23 cellular contexts compared by ENCODE assay signal in genomic region chr5:10376530-10376929, GRCh38. TPM values are rescaled to one million over a fixed set of nuclear protein-coding genes. Genes with fewer than 3 reads are reported as not detected.
DNase-seq lines count a peak whose midpoint lies in the region; ATAC-seq and TF ChIP-seq lines count a peak whose summit lies in the region.
"Had no signal": no experiment of that assay in that cellular context is flagged by ENCODE, and none has a peak within 500 bp of the region (broad histone marks: within the 10 kb centered on the region; RNA-seq: fewer than 3 reads in every experiment).

No MANE protein-coding gene starts in this region.

- H3K79me2 ChIP-seq in DND-41 (ENCODE audit: insufficient read depth, low read length) = peaks cover 95% of the 10 kb centered on the region

- DNase-seq in CD4-positive, CD25-positive, alpha-beta regulatory T cell = no peak
- peak; percentile 39 for DNase-seq in DND-41
- peak; percentile 46 for DNase-seq in myocyte (ENCODE audit: low read depth)
- DNase-seq in NCI-H146 treated with DMSO at 0.1 percent for 48 hours (lab: John Stamatoyannopoulos, UW; ENCODE audit: unreplicated experiment) = no peak
- DNase-seq in NCI-H1092 (lab: John Stamatoyannopoulos, UW) = no peak
- DNase-seq: activated CD4-positive, CD25-positive, alpha-beta regulatory T cell; AML-193; caudate nucleus; EL; erythroblast; GOT3; Kasumi-1; left lung; NCI-H1105 treated with DMSO at 0.1 percent for 48 hours; NCI-H2107; NCI-H69; OCI-M1; trophoblast cell had no signal

- H3K27ac Mint-ChIP-seq in CD4-positive, CD25-positive, alpha-beta regulatory T cell = peak overlapping the region in 2 of 3 donors; percentile 36 to 49
- H3K27ac Mint-ChIP-seq in brain = peak overlapping the region in 3 of 5 experiments; percentile 35 to 86 (median 43)
- H3K27ac Mint-ChIP-seq: activated T-helper 2 cell treated with anti-CD3 and anti-CD28 coated beads, Interferon-gamma antibody, Interleukin-2, Interleukin-4, amounts not matched to agents 10 μg/mL and 5 μg/mL and 100 μg/mL, durations not matched to agents 14 hours and 24 hours and 36 hours; stimulated activated naive CD8-positive, alpha-beta T cell treated with anti-CD3 and anti-CD28 coated beads, Interleukin-15, Interleukin-2, amounts not matched to agents 100 ng/mL and 50 ng/mL, for 24 hours had no signal

- H3K9me3 Mint-ChIP-seq in CD4-positive, CD25-positive, alpha-beta regulatory T cell = no peaks in the 10 kb centered on the region
- H3K9me3 Mint-ChIP-seq in brain = peaks cover 0 to 9% (median 7%) of the 10 kb centered on the region in 5 experiments
- H3K9me3 Mint-ChIP-seq: activated T-helper 2 cell treated with anti-CD3 and anti-CD28 coated beads, Interferon-gamma antibody, Interleukin-2, Interleukin-4, amounts not matched to agents 10 μg/mL and 5 μg/mL and 100 μg/mL, durations not matched to agents 14 hours and 24 hours and 36 hours; stimulated activated naive CD8-positive, alpha-beta T cell treated with anti-CD3 and anti-CD28 coated beads, Interleukin-15, Interleukin-2, amounts not matched to agents 100 ng/mL and 50 ng/mL, for 24 hours had no signal

- H3K4me2 ChIP-seq in DND-41 (ENCODE audit: insufficient read depth, low read length) = no peak overlapping the region

- H3K27ac ChIP-seq in CD4-positive, CD25-positive, alpha-beta regulatory T cell (ENCODE audit: insufficient read depth, low read length, poor library complexity, severe bottlenecking) = no peak overlapping the region
- H3K27ac ChIP-seq in DND-41 (ENCODE audit: low read length) = no peak overlapping the region
- H3K27ac ChIP-seq: left lung, parathyroid adenoma had no signal

- TF ChIP-seq CTCF in DND-41 (IDR thresholded peaks at IDR 0.05; ENCODE audit: borderline replicate concordance, extremely low read depth, low read length, poor library complexity, severe bottlenecking) (no peak), brain (conservative IDR thresholded peaks at IDR 0.05) (no peak)

- H3K36me3 ChIP-seq in CD4-positive, CD25-positive, alpha-beta regulatory T cell (ENCODE audit: control insufficient read depth, insufficient read depth, low read length) = peaks cover 19% of the 10 kb centered on the region
- peaks cover 25% of the 10 kb centered on the region for H3K36me3 ChIP-seq in DND-41 (ENCODE audit: insufficient read depth, low read length)

- H3K9ac ChIP-seq in DND-41 (ENCODE audit: low read depth, low read length) = no peak overlapping the region
- H3K9ac ChIP-seq: parathyroid adenoma had no signal

- H4K20me1 ChIP-seq in DND-41 (ENCODE audit: insufficient read depth, low read length) = peaks cover 51% of the 10 kb centered on the region

- H3K4me3 ChIP-seq in CD4-positive, CD25-positive, alpha-beta regulatory T cell (ENCODE audit: low read depth, low read length) = no peak overlapping the region
- H3K4me3 ChIP-seq in DND-41 (ENCODE audit: low read depth in 1 of 2, low read length in 2 of 2) = no peak overlapping the region
- H3K4me3 ChIP-seq: left lung had no signal

- H2AFZ ChIP-seq in DND-41 (ENCODE audit: low read depth, low read length) = no peak overlapping the region
- H2AFZ ChIP-seq: parathyroid adenoma had no signal

- H3K9me3 ChIP-seq in CD4-positive, CD25-positive, alpha-beta regulatory T cell (ENCODE audit: control insufficient read depth in 2 of 2, low read length in 2 of 2) = no peaks in the 10 kb centered on the region
- H3K9me3 ChIP-seq in DND-41 (ENCODE audit: insufficient read depth, low read length, severe bottlenecking) = no peaks in the 10 kb centered on the region
- H3K9me3 ChIP-seq: left lung had no signal

- peaks cover 30% of the 10 kb centered on the region for H3K4me1 ChIP-seq in CD4-positive, CD25-positive, alpha-beta regulatory T cell (ENCODE audit: control insufficient read depth, insufficient read depth, low read length, poor library complexity, severe bottlenecking)
- H3K4me1 ChIP-seq in DND-41 (ENCODE audit: insufficient read depth, low read length) = peaks cover 17% of the 10 kb centered on the region

- ATAC-seq in CD4-positive, CD25-positive, alpha-beta regulatory T cell (ENCODE audit: low read depth in 2 of 2) = no peak
- ATAC-seq in DND-41 (ENCODE audit: insufficient read depth, low read depth) (peak; percentile 58), GM21825 (IDR thresholded peaks at IDR 0.05; ENCODE audit: unreplicated experiment) (no peak)
- ATAC-seq: left lung had no signal

- peaks cover 29 to 71% (median 61%) of the 10 kb centered on the region in 4 donors for H3K4me1 Mint-ChIP-seq in CD4-positive, CD25-positive, alpha-beta regulatory T cell
- peaks cover 75% of the 10 kb centered on the region for H3K4me1 Mint-ChIP-seq in brain

- peaks cover 39% of the 10 kb centered on the region for H3K36me3 Mint-ChIP-seq in CD4-positive, CD25-positive, alpha-beta regulatory T cell
- peaks cover 81% of the 10 kb centered on the region for H3K36me3 Mint-ChIP-seq in brain

- H3K27me3 Mint-ChIP-seq in CD4-positive, CD25-positive, alpha-beta regulatory T cell = no peaks in the 10 kb centered on the region
- no peaks in the 10 kb centered on the region for H3K27me3 Mint-ChIP-seq in brain
- H3K27me3 Mint-ChIP-seq: stimulated activated naive CD8-positive, alpha-beta T cell treated with anti-CD3 and anti-CD28 coated beads, Interleukin-15, Interleukin-2, amounts not matched to agents 100 ng/mL and 50 ng/mL, for 24 hours had no signal

- no peaks in the 10 kb centered on the region for H3K27me3 ChIP-seq in CD4-positive, CD25-positive, alpha-beta regulatory T cell (ENCODE audit: control insufficient read depth, insufficient read depth, low read length)
- no peaks in the 10 kb centered on the region for H3K27me3 ChIP-seq in DND-41 (ENCODE audit: insufficient read depth, low read length, poor library complexity)
- H3K27me3 ChIP-seq: left lung had no signal

- H3K4me3 Mint-ChIP-seq in CD4-positive, CD25-positive, alpha-beta regulatory T cell = peak overlapping the region in 1 of 4 donors; percentile 24
- H3K4me3 Mint-ChIP-seq in brain = no peak overlapping the region
- H3K4me3 Mint-ChIP-seq: stimulated activated naive CD8-positive, alpha-beta T cell treated with anti-CD3 and anti-CD28 coated beads, Interleukin-15, Interleukin-2, amounts not matched to agents 100 ng/mL and 50 ng/mL, for 24 hours had no signal

RNA-seq across cellular contexts. Expression of gene MARCHF6, which starts 23.0 kb away (rescaled TPM):
- 188 TPM for total RNA-seq in CD4-positive, CD25-positive, alpha-beta regulatory T cell
- 10 to 100 TPM; 34.9 to 54.1 (median 51.3) TPM for polyA plus RNA-seq in CD4-positive, CD25-positive, alpha-beta regulatory T cell
- 160 TPM for polyA plus RNA-seq in brain (ENCODE audit: insufficient read depth, low read depth, low replicate concordance)
- 38.4 and 44.0 TPM in 2 replicates for total RNA-seq in myocyte
- 69.7 TPM for polyA plus RNA-seq in myocyte (2012)

Comparison
In these comparisons a context has a peak if more than half of its experiments do, and no peak if none do; other contexts are left out.
1. DNase-seq: peak in DND-41 (single experiment) and myocyte (single experiment); none in CD4-positive, CD25-positive, alpha-beta regulatory T cell (0 of 3), NCI-H146 treated with DMSO at 0.1 percent for 48 hours (single experiment) and NCI-H1092 (single experiment).